8 cellular contexts compared by ENCODE assay signal in genomic region chr14:29176876-29177275, GRCh38.
"Had no signal": no experiment of that assay in that cellular context is flagged by ENCODE, and none has a peak within 500 bp of the region (broad histone marks: within the 10 kb centered on the region; RNA-seq: fewer than 3 reads in every experiment).

No MANE protein-coding gene starts in this region.

- H3K4me3 ChIP-seq: GM23248, HAP-1 had no signal

- H3K27ac ChIP-seq: GM23248, HL-60 had no signal

- ATAC-seq: HCT116 had no signal

- DNase-seq: GM23248, GOT3, H7, HFFc6, KBM-7 had no signal

- H3K36me3 ChIP-seq: HAP-1 had no signal

- H2AFZ ChIP-seq: GM23248 had no signal

- H3K9ac ChIP-seq: GM23248 had no signal

- H3K9me3 ChIP-seq: HAP-1 had no signal

- H3K4me1 ChIP-seq: HAP-1 had no signal
